ENCODE assay signal across 10 cellular contexts in genomic region chr6:63685453-63686379, GRCh38. TPM values are rescaled to one million over a fixed set of nuclear protein-coding genes. Genes with fewer than 3 reads are reported as not detected.
DNase-seq lines count a peak whose midpoint lies in the region; ATAC-seq and TF ChIP-seq lines count a peak whose summit lies in the region.
"Had no signal": no experiment of that assay in that cellular context is flagged by ENCODE, and none has a peak within 500 bp of the region (broad histone marks: within the 10 kb centered on the region; RNA-seq: fewer than 3 reads in every experiment).

No MANE protein-coding gene starts in this region.

- H2AK5ac ChIP-seq in H9 (ENCODE audit: insufficient read length, low read length) = no peak overlapping the region

- H3K4me3 Mint-ChIP-seq in H9 = no peak overlapping the region
- H3K4me3 Mint-ChIP-seq: mesothelial cell of epicardium had no signal

- H3K4me3 ChIP-seq in HEK293 (ENCODE audit: low read depth, low read length) = no peak overlapping the region
- H3K4me3 ChIP-seq in Karpas-422 (ENCODE audit: low read length) = no peak overlapping the region
- H3K4me3 ChIP-seq in mucosa of descending colon = no peak overlapping the region
- H3K4me3 ChIP-seq: SK-N-MC had no signal

- no peak overlapping the region for H2BK120ac ChIP-seq in H9 (ENCODE audit: low read depth, low read length, poor library complexity, severe bottlenecking)

- DNase-seq in Karpas-422 (peak; percentile 62), mucosa of descending colon (no peak), NCI-H2107 (lab: John Stamatoyannopoulos, UW) (no peak), NCI-H748 (lab: John Stamatoyannopoulos, UW; ENCODE audit: unreplicated experiment) (no peak), H9 (no peak), HUDEP-2 (lab: John Stamatoyannopoulos, UW; ENCODE audit: unreplicated experiment in 76 of 76) (no peak)

- H3K27ac ChIP-seq in HEK293 (ENCODE audit: extremely low read depth, low read depth, low read length) = no peak overlapping the region
- peak overlapping the region; percentile 62 for H3K27ac ChIP-seq in Karpas-422 (ENCODE audit: low read length)
- no peak overlapping the region for H3K27ac ChIP-seq in H9 (ENCODE audit: insufficient read length, low read depth, low read length)
- H3K27ac ChIP-seq: SK-N-MC had no signal

- no peak overlapping the region for H3K14ac ChIP-seq in H9 (ENCODE audit: insufficient read depth, low read length)

- no peak overlapping the region for H4K91ac ChIP-seq in H9 (ENCODE audit: insufficient read length, low read depth, low read length)

- H3K56ac ChIP-seq in H9 (ENCODE audit: insufficient read length, low read depth, low read length) = no peak overlapping the region

- H4K20me1 ChIP-seq in Karpas-422 (ENCODE audit: insufficient read depth, low read depth, low read length) (no peaks in the 10 kb centered on the region), H9 (ENCODE audit: control insufficient read depth, insufficient read depth, insufficient read length) (no peaks in the 10 kb centered on the region)

- H3K4ac ChIP-seq in H9 (ENCODE audit: low read depth, low read length) = no peak overlapping the region

- no peak overlapping the region for H2BK12ac ChIP-seq in H9 (ENCODE audit: insufficient read length, low read depth, low read length)

- no peak overlapping the region for H2BK5ac ChIP-seq in H9 (ENCODE audit: insufficient read length, low read length)

- H2AFZ ChIP-seq in Karpas-422 (ENCODE audit: low read length) (no peak overlapping the region), H9 (ENCODE audit: low read length) (no peak overlapping the region)

- H2BK15ac ChIP-seq in H9 (ENCODE audit: low read depth, low read length) = no peak overlapping the region

- H3K23me2 ChIP-seq in H9 (ENCODE audit: insufficient read length, low read depth, low read length, poor library complexity, severe bottlenecking) = no peaks in the 10 kb centered on the region

- H3K79me1 ChIP-seq in H9 (ENCODE audit: insufficient read depth, low read depth, low read length, poor library complexity, severe bottlenecking) = no peaks in the 10 kb centered on the region

- peaks cover 28 to 51% (median 50%) of the 10 kb centered on the region in 3 experiments for H3K36me3 Mint-ChIP-seq in H9 (ENCODE audit: insufficient read depth in 1 of 3, low read depth in 3 of 3)

- peaks cover 2 to 6% of the 10 kb centered on the region in 2 experiments; a peak in 2 of 5 replicates for H3K9me3 Mint-ChIP-seq in H9

- no peak overlapping the region for H4K5ac ChIP-seq in H9 (ENCODE audit: insufficient read length, low read depth, low read length)

- TF ChIP-seq CTCF in HEK293 (tag by site-specific recombination; IDR thresholded peaks at IDR 0.05) (no peak), mucosa of descending colon (IDR thresholded peaks at IDR 0.05) (no peak), H9 (conservative IDR thresholded peaks at IDR 0.05) (no peak)

- no peaks in the 10 kb centered on the region for H3K9me2 ChIP-seq in Karpas-422 (replicated peaks; ENCODE audit: insufficient read depth, low read length)

- peak; percentile 87 for ATAC-seq in GM18867 (IDR thresholded peaks at IDR 0.05; ENCODE audit: unreplicated experiment)
- ATAC-seq in mucosa of descending colon = peak; percentile 73

- no peak overlapping the region for H2BK20ac ChIP-seq in H9 (ENCODE audit: low read depth, low read length, poor library complexity, severe bottlenecking)

- H3K23ac ChIP-seq in H9 (ENCODE audit: insufficient read length, low read depth, low read length) = no peak overlapping the region

- WGBS in H9 (ENCODE audit: extremely low coverage, insufficient read length, low lambda C conversion rate) = no CpG with 5 or more reads among the region's 4 CpGs

- CTCF ChIA-PET in HEK293 (lab: Yijun Ruan, JAX) = interaction anchor here (0.6 kb wide), 1 partner anchor 80 kb away, joined by 3 read pairs; no protein-coding TSS in a partner anchor

- H3K27ac Mint-ChIP-seq in H9 = 0 out of 7 replicates have a peak overlapping the region, but pooled peaks of 1 of the 3 experiments have one; percentile 1

- H3K4me1 Mint-ChIP-seq in H9 = peaks cover 0 to 8% of the 10 kb centered on the region in 2 experiments; a peak in 1 of 4 replicates

- H3K36me3 ChIP-seq in HEK293 (ENCODE audit: control insufficient read depth in 2 of 2, insufficient read depth in 1 of 2, low read length in 2 of 2) (peaks cover 4 to 37% of the 10 kb centered on the region in 2 experiments; a peak in 2 of 3 replicates), Karpas-422 (ENCODE audit: insufficient read depth, low read length) (peaks cover 27% of the 10 kb centered on the region), mucosa of descending colon (ENCODE audit: low read depth) (no peaks in the 10 kb centered on the region)

- H3K79me2 ChIP-seq in Karpas-422 (ENCODE audit: low read length) = peaks cover 94% of the 10 kb centered on the region
- no peaks in the 10 kb centered on the region; the same call in 1 of the 2 replicates for H3K79me2 ChIP-seq in H9 (ENCODE audit: insufficient read depth, low read length)

- H3K18ac ChIP-seq in H9 (ENCODE audit: insufficient read length, low read depth, low read length) = no peak overlapping the region

- no peak overlapping the region for H4K8ac ChIP-seq in H9 (replicated peaks; ENCODE audit: insufficient read length, low read depth, low read length)

- no peaks in the 10 kb centered on the region for H3K27me3 Mint-ChIP-seq in H9 (ENCODE audit: low read depth)

- POLR2A ChIA-PET in HEK293 (lab: Yijun Ruan, JAX) = no interaction called here

- H3K27me3 ChIP-seq in Karpas-422 (ENCODE audit: low read length) (no peaks in the 10 kb centered on the region), H9 (ENCODE audit: insufficient read depth, low read length) (no peaks in the 10 kb centered on the region)

- no peaks in the 10 kb centered on the region for H3K9me3 ChIP-seq in HEK293 (ENCODE audit: control insufficient read depth, insufficient read depth, low read depth, low read length)
- no peaks in the 10 kb centered on the region for H3K9me3 ChIP-seq in Karpas-422 (ENCODE audit: low read length)
- H3K9me3 ChIP-seq in mucosa of descending colon = no peaks in the 10 kb centered on the region
- no peaks in the 10 kb centered on the region for H3K9me3 ChIP-seq in H9 (ENCODE audit: control insufficient read depth, low read depth, low read length)

- peak overlapping the region; percentile 14; the same call in 1 of the 2 replicates for H3K9ac ChIP-seq in Karpas-422 (ENCODE audit: low read length)
- H3K9ac ChIP-seq in H9 (ENCODE audit: extremely low read depth, insufficient read length, low read length) = no peak overlapping the region

- no peak overlapping the region for H3T11ph ChIP-seq in H9 (ENCODE audit: low read length)

- H3K4me1 ChIP-seq in HEK293 (ENCODE audit: control insufficient read depth, insufficient read depth, low read length) = no peaks in the 10 kb centered on the region
- peaks cover 51% of the 10 kb centered on the region for H3K4me1 ChIP-seq in Karpas-422 (ENCODE audit: low read length)
- H3K4me1 ChIP-seq in mucosa of descending colon (ENCODE audit: low read depth) = peaks cover 9% of the 10 kb centered on the region
- no peaks in the 10 kb centered on the region for H3K4me1 ChIP-seq in H9 (ENCODE audit: insufficient read depth, low read length)

- intact Hi-C loops in mucosa of descending colon (cut with DNase I, micrococcal nuclease) = no loop called here

- H3K4me2 ChIP-seq in Karpas-422 (ENCODE audit: low read depth, low read length, poor library complexity, severe bottlenecking) (peak overlapping the region; percentile 11), H9 (ENCODE audit: insufficient read depth, insufficient read length, low read length) (no peak overlapping the region)

TF ChIP-seq in HEK293, 187 proteins besides CTCF, POLR2A, EP300 and RAD21:
- peak; percentile 69 for TF ChIP-seq SCRT2 (tag by site-specific recombination; IDR thresholded peaks at IDR 0.05)
- TF ChIP-seq ZNF558 (tag by site-specific recombination; IDR thresholded peaks at IDR 0.05) = no peak
- 0 out of 2 replicates have a peak, but pooled peaks have one; percentile 34 for TF ChIP-seq SCRT1 (tag by site-specific recombination; IDR thresholded peaks at IDR 0.05; ENCODE audit: borderline replicate concordance)
- no peak for TF ChIP-seq ZSCAN5A (tag by site-specific recombination; IDR thresholded peaks at IDR 0.05)
- TF ChIP-seq ZNF174 (tag by site-specific recombination; IDR thresholded peaks at IDR 0.05) = no peak
- no peak for TF ChIP-seq ZNF830 (tag by site-specific recombination; IDR thresholded peaks at IDR 0.05; ENCODE audit: low read depth)
- no peak for TF ChIP-seq SP2 (tag by site-specific recombination; IDR thresholded peaks at IDR 0.05)
- no peak for TF ChIP-seq ZNF768 (tag by site-specific recombination; IDR thresholded peaks at IDR 0.05)
- no peak for TF ChIP-seq ZNF221 (tag by site-specific recombination; IDR thresholded peaks at IDR 0.05; ENCODE audit: borderline replicate concordance)
TF ChIP-seq in HEK293: peak in this region for 2.

RNA-seq across cellular contexts. Expression of gene PHF3, which starts 50.1 kb away (rescaled TPM):
- total RNA-seq in Karpas-422 (2014; rRNA removed; shearing (Covaris generic); ENCODE audit: low replicate concordance) = 74.7 and 86.3 TPM in 2 replicates
- 10 to 100 TPM; 49.7 to 78.0 (median 75.8) TPM for total RNA-seq in mucosa of descending colon
- total RNA-seq in H9 (2021) = 60.8 and 66.6 TPM in 2 replicates
